ENCODE assay signal across 7 cellular contexts in genomic region chr17:48546924-48547838, GRCh38. TPM values are rescaled to one million over a fixed set of nuclear protein-coding genes. Genes with fewer than 3 reads are reported as not detected.
DNase-seq lines count a peak whose midpoint lies in the region; ATAC-seq and TF ChIP-seq lines count a peak whose summit lies in the region.

No MANE protein-coding gene starts in this region.

- CTCF ChIA-PET in IMR-90 (lab: Yijun Ruan, JAX) (interaction anchor here (0.6 to 1.1 kb wide), 3 partner anchors 14 to 41 kb away, joined by 3 to 4 read pairs (median 4); no protein-coding TSS in a partner anchor), T-cell (lab: Charles Lee) (interaction anchor here (0.6 to 1.4 kb wide), 7 partner anchors 21 to 1226 kb away, joined by 3 to 8 read pairs (median 3); partner anchors contain the start of gene HOXB5 (in 1 of the 2))

- no peak for TF ChIP-seq POLR2A in IMR-90 (IDR thresholded peaks at IDR 0.05; ENCODE audit: low read depth, low read length)

- H3K4me3 ChIP-seq in IMR-90 (ENCODE audit: insufficient read depth, low read depth, low read length) (peak overlapping the region; percentile 8; the same call in 1 of the 2 replicates), foreskin fibroblast (ENCODE audit: low read depth in 1 of 2, low read length in 2 of 2) (peak overlapping the region; percentile 9 to 30), skeletal muscle satellite cell (ENCODE audit: low read length) (peak overlapping the region; percentile 56)

- H3K4me2 ChIP-seq in IMR-90 (ENCODE audit: low read depth, low read length) = peak overlapping the region; percentile 84
- peak overlapping the region; percentile 84 for H3K4me2 ChIP-seq in skeletal muscle satellite cell (ENCODE audit: low read length)

- peaks cover 3% of the 10 kb centered on the region for H3K36me3 Mint-ChIP-seq in T-cell

- peak overlapping the region; percentile 98 for H3K4ac ChIP-seq in IMR-90 (ENCODE audit: low read depth, low read length)

- H3K27ac ChIP-seq in IMR-90 (ENCODE audit: insufficient read depth, low read length) = peak overlapping the region; percentile 98

- no peak for TF ChIP-seq RAD21 in IMR-90 (IDR thresholded peaks at IDR 0.05; ENCODE audit: low read length)

- BruUV-seq in IMR-90 (replicated peaks; lab: Mats Ljungman, UMichigan) = no TSS peak

- H3K9ac ChIP-seq in IMR-90 (ENCODE audit: low read depth, low read length) = peak overlapping the region; percentile 94
- peak overlapping the region; percentile 99 for H3K9ac ChIP-seq in skeletal muscle satellite cell (ENCODE audit: low read depth, low read length)

- TF ChIP-seq CTCF in IMR-90 (conservative IDR thresholded peaks at IDR 0.05; ENCODE audit: low read depth, low read length) (no peak), foreskin fibroblast (IDR thresholded peaks at IDR 0.05; ENCODE audit: low read depth, low read length) (no peak), omental fat pad (IDR thresholded peaks at IDR 0.05) (no peak)

- H4K5ac ChIP-seq in IMR-90 (ENCODE audit: low read depth, low read length) = peak overlapping the region; percentile 90

- intact Hi-C loops in IMR-90 (cut with micrococcal nuclease) = no loop called here

- H4K91ac ChIP-seq in IMR-90 (ENCODE audit: insufficient read depth, low read depth, low read length) = peak overlapping the region; percentile 94

- H3K4me3 Mint-ChIP-seq in T-cell = peak overlapping the region; percentile 56 to 91 (median 66)

- H3K9me1 ChIP-seq in IMR-90 (ENCODE audit: insufficient read depth, low read length) = peaks cover 3% of the 10 kb centered on the region; the same call in 1 of the 2 replicates

- dilution Hi-C loops in IMR-90 (cut with HindIII; ENCODE audit: low sequenced_read_pairs, unreplicated experiment) = no loop called here

- H3K18ac ChIP-seq in IMR-90 (ENCODE audit: low read depth, low read length) = peak overlapping the region; percentile 95

- H4K20me1 ChIP-seq in IMR-90 (ENCODE audit: insufficient read depth, low read length) = no peaks in the 10 kb centered on the region

- DNase-seq in IMR-90 (peak; percentile 56), T-cell (no peak), foreskin fibroblast (no peak), omental fat pad (ENCODE audit: low spot score) (no peak), cerebellar cortex (ENCODE audit: low spot score) (no peak)

- POLR2A ChIA-PET in IMR-90 (lab: Charles Lee; ENCODE audit: unreplicated experiment) (interaction anchor here (0.6 to 1.7 kb wide), 7 partner anchors 8 to 212 kb away, joined by 3 to 4 read pairs (median 4); partner anchors contain the start of gene HOXB4), T-cell (lab: Charles Lee) (interaction anchor here (0.6 to 0.7 kb wide), 2 partner anchors 39 to 290 kb away, joined by 3 to 6 read pairs; no protein-coding TSS in a partner anchor)

- H4K8ac ChIP-seq in IMR-90 (ENCODE audit: low read depth in 2 of 2, low read length in 2 of 2) = peak overlapping the region; percentile 68 to 80

- H3K79me1 ChIP-seq in IMR-90 (ENCODE audit: low read depth in 1 of 2, low read length in 2 of 2) = peaks cover 4 to 25% of the 10 kb centered on the region in 2 experiments; a peak in 2 of 4 replicates

- H2BK15ac ChIP-seq in IMR-90 (ENCODE audit: low read depth, low read length) = peak overlapping the region; percentile 58; the same call in 1 of the 3 replicates

- no peak for ATAC-seq in IMR-90 (ENCODE audit: low read depth)
- no peak for ATAC-seq in T-cell (replicated peaks in 1 of 4)
- no peak for ATAC-seq in HG02852 (IDR thresholded peaks at IDR 0.05; ENCODE audit: unreplicated experiment)
- ATAC-seq in omental fat pad (ENCODE audit: low FRiP score) = no peak

- H2AFZ ChIP-seq in IMR-90 (replicated peaks; ENCODE audit: low read length, poor library complexity) = peak overlapping the region; percentile 3

- H2BK120ac ChIP-seq in IMR-90 (ENCODE audit: low read depth, low read length) = peak overlapping the region; percentile 81

- H3K14ac ChIP-seq in IMR-90 (replicated peaks; ENCODE audit: low read depth, low read length) = peak overlapping the region; percentile 98

- H3K36me3 ChIP-seq in IMR-90 (ENCODE audit: control insufficient read depth, insufficient read depth, low read length) (peaks cover 33% of the 10 kb centered on the region), skeletal muscle satellite cell (ENCODE audit: insufficient read depth, low read length) (peaks cover 27% of the 10 kb centered on the region)

- 10% methylated on average over 4 of the region's 10 CpGs; no CpG with 5 or more reads in 1 of the 2 experiments for WGBS in IMR-90 (ENCODE audit: extremely low coverage in 2 of 2, insufficient read length in 1 of 2), 2 experiments

- H3K9me3 ChIP-seq in IMR-90 (ENCODE audit: control insufficient read depth, insufficient read depth, low read length) (no peaks in the 10 kb centered on the region), skeletal muscle satellite cell (replicated peaks; ENCODE audit: low read length) (no peaks in the 10 kb centered on the region)

- peak overlapping the region; percentile 63 for H2AK9ac ChIP-seq in IMR-90 (replicated peaks; ENCODE audit: low read depth, low read length, poor library complexity)

- peak overlapping the region; percentile 70 for H2BK20ac ChIP-seq in IMR-90 (ENCODE audit: low read depth, low read length)

- H3K23ac ChIP-seq in IMR-90 (ENCODE audit: low read depth, low read length) = peak overlapping the region; percentile 100

- H3K4me1 ChIP-seq in IMR-90 (ENCODE audit: control insufficient read depth, insufficient read depth, low read length) (peaks cover 36% of the 10 kb centered on the region), skeletal muscle satellite cell (ENCODE audit: control insufficient read depth, insufficient read depth, low read length) (peaks cover 44% of the 10 kb centered on the region)

- H3K9me3 Mint-ChIP-seq in T-cell = no peaks in the 10 kb centered on the region

- in situ Hi-C loops in IMR-90 (cut with MboI; ENCODE audit: low sequenced_read_pairs) = loop anchor here (10.0 kb wide), 1 partner anchor 192 kb away; no protein-coding TSS in a partner anchor

- peaks cover 7 to 12% of the 10 kb centered on the region in 2 donors for H3K27me3 Mint-ChIP-seq in T-cell

- peak overlapping the region; percentile 85 for H3K56ac ChIP-seq in IMR-90 (ENCODE audit: extremely low read depth, insufficient read depth, low read length)

- H3K4me1 Mint-ChIP-seq in T-cell = peaks cover 39 to 49% (median 48%) of the 10 kb centered on the region in 3 donors

- H2AK5ac ChIP-seq in IMR-90 (ENCODE audit: low read depth, low read length) = peak overlapping the region; percentile 81

- H3K27me3 ChIP-seq in IMR-90 (ENCODE audit: control insufficient read depth, insufficient read depth, low read length) = no peaks in the 10 kb centered on the region
- no peaks in the 10 kb centered on the region for H3K27me3 ChIP-seq in skeletal muscle satellite cell (ENCODE audit: control insufficient read depth, insufficient read depth, low read length)

- H3K27ac Mint-ChIP-seq in T-cell = peak overlapping the region; percentile 59 to 96

- peak overlapping the region; percentile 96 for H2BK5ac ChIP-seq in IMR-90 (ENCODE audit: low read depth, low read length, poor library complexity, severe bottlenecking)

TF ChIP-seq in IMR-90, 13 proteins besides CTCF, POLR2A, EP300 and RAD21 (continues in another document):
- no peak for TF ChIP-seq MAZ (IDR thresholded peaks at IDR 0.05; ENCODE audit: borderline replicate concordance, low read depth, low read length)
- no peak for TF ChIP-seq MAFK (IDR thresholded peaks at IDR 0.05; ENCODE audit: low read depth, low read length)
- no peak for TF ChIP-seq CEBPB (IDR thresholded peaks at IDR 0.05; ENCODE audit: low read depth, low read length)

RNA-seq across cellular contexts. Expression of gene HOXB2, which starts 2.3 kb away (rescaled TPM):
- total RNA-seq in IMR-90 (2012; rRNA removed) = 2.7 and 3.1 TPM in 2 replicates
- 29.9 and 33.8 TPM in 2 replicates for polyA plus RNA-seq in IMR-90 (2012; rRNA removed)
- polyA plus RNA-seq in IMR-90 (2012; cell fraction: cytosol; rRNA removed) = 31.5 and 50.7 TPM in 2 replicates
- 69.3 and 123 TPM in 2 replicates for polyA plus RNA-seq in IMR-90 (2012; cell fraction: nucleus; rRNA removed; ENCODE audit: low replicate concordance)
- 10 to 100 TPM; 12.1 to 37.3 (median 25.6) TPM for total RNA-seq in T-cell
- total RNA-seq in skeletal muscle satellite cell (2012; rRNA removed) = 4.6 and 5.9 TPM in 2 replicates
- 10 to 100 TPM in 3 of 4 donors, 1 to 10 TPM in 1; 9.7 to 35.2 (median 16.3) TPM for total RNA-seq in omental fat pad

RNA-seq across cellular contexts. Expression of gene HOXB1, which starts 16.4 kb away (rescaled TPM):
- total RNA-seq in IMR-90 (2012; rRNA removed) (not detected in 2 replicates), T-cell (not detected), omental fat pad (not detected)
- not detected in 2 replicates for polyA plus RNA-seq in IMR-90 (2012; rRNA removed)
- not detected in 2 replicates for polyA plus RNA-seq in IMR-90 (2012; cell fraction: cytosol; rRNA removed)
- polyA plus RNA-seq in IMR-90 (2012; cell fraction: nucleus; rRNA removed; ENCODE audit: low replicate concordance) = 0.05 TPM in 1 of 2 replicates, not detected in the other
- not detected in 2 replicates for total RNA-seq in skeletal muscle satellite cell (2012; rRNA removed)

RNA-seq across cellular contexts. Expression of gene HOXB4, which starts 31.0 kb away (rescaled TPM):
- total RNA-seq in IMR-90 (2012; rRNA removed) (1.9 and 2.0 TPM in 2 replicates), T-cell (1 to 10 TPM; 1.4 to 3.7 (median 1.5) TPM), omental fat pad (1 to 10 TPM; 1.6 to 8.7 (median 3.4) TPM)
- polyA plus RNA-seq in IMR-90 (2012; rRNA removed) = 7.8 and 8.5 TPM in 2 replicates
- polyA plus RNA-seq in IMR-90 (2012; cell fraction: cytosol; rRNA removed) = 2.2 and 4.1 TPM in 2 replicates
- 17.8 and 38.5 TPM in 2 replicates for polyA plus RNA-seq in IMR-90 (2012; cell fraction: nucleus; rRNA removed; ENCODE audit: low replicate concordance)
- total RNA-seq in skeletal muscle satellite cell (2012; rRNA removed) = 1.3 and 1.7 TPM in 2 replicates

RNA-seq across cellular contexts. Expression of gene HOXB3, which starts 42.9 kb away (rescaled TPM):
- total RNA-seq in IMR-90 (2012; rRNA removed) (6.3 and 8.6 TPM in 2 replicates), T-cell (1 to 10 TPM; 3.5 to 7.7 (median 4.2) TPM), omental fat pad (10 to 100 TPM in 2 of 4 donors, 1 to 10 TPM in 2; 4.8 to 30.3 (median 10.6) TPM)
- polyA plus RNA-seq in IMR-90 (2012; rRNA removed) = 59.6 and 76.4 TPM in 2 replicates
- 31.9 and 71.7 TPM in 2 replicates for polyA plus RNA-seq in IMR-90 (2012; cell fraction: cytosol; rRNA removed)
- 383 and 595 TPM in 2 replicates for polyA plus RNA-seq in IMR-90 (2012; cell fraction: nucleus; rRNA removed; ENCODE audit: low replicate concordance)
- 1.1 and 6.3 TPM in 2 replicates for total RNA-seq in skeletal muscle satellite cell (2012; rRNA removed)

RNA-seq across cellular contexts. Expression of gene HOXB5, which starts 46.4 kb away (rescaled TPM):
- total RNA-seq in IMR-90 (2012; rRNA removed) (0.54 and 0.56 TPM in 2 replicates), T-cell (not detected), omental fat pad (1 to 10 TPM in 2 of 4 donors, under 1 TPM in 2; 0.72 to 3.3 (median 1.4) TPM)
- 18.0 and 18.1 TPM in 2 replicates for polyA plus RNA-seq in IMR-90 (2012; rRNA removed)
- polyA plus RNA-seq in IMR-90 (2012; cell fraction: cytosol; rRNA removed) = 19.7 and 32.7 TPM in 2 replicates
- polyA plus RNA-seq in IMR-90 (2012; cell fraction: nucleus; rRNA removed; ENCODE audit: low replicate concordance) = 13.4 and 16.5 TPM in 2 replicates
- under 0.01 TPM in 2 replicates for total RNA-seq in skeletal muscle satellite cell (2012; rRNA removed)
